In genomic region chr22:18057568-18058209, GRCh38 we compare ENCODE assay signal across 9 cellular contexts. TPM values are rescaled to one million over a fixed set of nuclear protein-coding genes. Genes with fewer than 3 reads are reported as not detected.
DNase-seq lines count a peak whose midpoint lies in the region; ATAC-seq and TF ChIP-seq lines count a peak whose summit lies in the region.
"Had no signal": no experiment of that assay in that cellular context is flagged by ENCODE, and none has a peak within 500 bp of the region (broad histone marks: within the 10 kb centered on the region; RNA-seq: fewer than 3 reads in every experiment).

No MANE protein-coding gene starts in this region.

- H3K27ac ChIP-seq in SJCRH30: no peak overlapping the region

- H3K4me3 ChIP-seq in SJCRH30: no peak overlapping the region
- no peak overlapping the region for H3K4me3 ChIP-seq in BE2C (ENCODE audit: low read depth, low read length)

- H3K9me3 ChIP-seq in SJCRH30 (replicated peaks) (no peaks in the 10 kb centered on the region), BE2C (no peaks in the 10 kb centered on the region)

- ATAC-seq in GM18499 (IDR thresholded peaks at IDR 0.05; ENCODE audit: insufficient read depth, unreplicated experiment): peak; percentile 45
- ATAC-seq in HG02938 (IDR thresholded peaks at IDR 0.05; ENCODE audit: unreplicated experiment): peak; percentile 55
- ATAC-seq: T-cell had no signal

- peaks cover 19% of the 10 kb centered on the region for H3K4me1 ChIP-seq in SJCRH30
- H3K4me1 ChIP-seq in BE2C: peaks cover 8% of the 10 kb centered on the region

- H3K27me3 ChIP-seq in SJCRH30: no peaks in the 10 kb centered on the region
- no peaks in the 10 kb centered on the region for H3K27me3 ChIP-seq in BE2C

- DNase-seq in SJCRH30 (peak; percentile 72 to 80), fibroblast of the conjunctiva (ENCODE audit: low read depth) (peak; percentile 97), renal cortical epithelial cell (ENCODE audit: low read depth) (peak; percentile 99), BE2C (no peak), NCI-H510A (lab: John Stamatoyannopoulos, UW) (no peak)
- DNase-seq in stimulated activated CD8-positive, alpha-beta memory T cell treated with anti-CD3 and anti-CD28 coated beads, Interleukin-4, amount 100 ng/mL, for 48 hours: no peak

- no peaks in the 10 kb centered on the region for H3K36me3 ChIP-seq in SJCRH30
- no peaks in the 10 kb centered on the region for H3K36me3 ChIP-seq in BE2C

- no peak for TF ChIP-seq CTCF in BE2C (IDR thresholded peaks at IDR 0.05; ENCODE audit: low read depth, low read length)

RNA-seq across cellular contexts. Expression of gene PEX26, which starts 20.1 kb away (rescaled TPM):
- 14.4 and 16.4 TPM in 2 replicates for total RNA-seq in SJCRH30 (2014; rRNA removed; shearing (Covaris generic))
- total RNA-seq in renal cortical epithelial cell: 42.7 and 47.0 TPM in 2 replicates
- 15.3 TPM for polyA plus RNA-seq in BE2C (2012; ENCODE audit: insufficient read depth, insufficient read length, low read depth)

RNA-seq across cellular contexts. Expression of gene MICAL3, which starts 33.3 kb away (rescaled TPM):
- total RNA-seq in SJCRH30 (2014; rRNA removed; shearing (Covaris generic)): 21.9 and 26.1 TPM in 2 replicates
- total RNA-seq in renal cortical epithelial cell: 43.9 and 132 TPM in 2 replicates
- polyA plus RNA-seq in BE2C (2012; ENCODE audit: insufficient read depth, insufficient read length, low read depth): 34.3 TPM

RNA-seq across cellular contexts. Expression of gene TUBA8, which starts 52.9 kb away (rescaled TPM):
- 0.89 TPM in 1 of 2 replicates, not detected in the other for total RNA-seq in SJCRH30 (2014; rRNA removed; shearing (Covaris generic))
- 0.35 and 1.2 TPM in 2 replicates for total RNA-seq in renal cortical epithelial cell
- polyA plus RNA-seq in BE2C (2012; ENCODE audit: insufficient read depth, insufficient read length, low read depth): 1.9 TPM

Comparison
In these comparisons a context has a peak if more than half of its experiments do, and no peak if none do; other contexts are left out.
1. DNase-seq: peak in SJCRH30 (2 of 2), fibroblast of the conjunctiva (single experiment) and renal cortical epithelial cell (single experiment); none in BE2C (single experiment), NCI-H510A (single experiment) and stimulated activated CD8-positive, alpha-beta memory T cell treated with anti-CD3 and anti-CD28 coated beads, Interleukin-4, amount 100 ng/mL, for 48 hours (single experiment).